27 cellular contexts compared by ENCODE assay signal in the genomic region with DNA sequence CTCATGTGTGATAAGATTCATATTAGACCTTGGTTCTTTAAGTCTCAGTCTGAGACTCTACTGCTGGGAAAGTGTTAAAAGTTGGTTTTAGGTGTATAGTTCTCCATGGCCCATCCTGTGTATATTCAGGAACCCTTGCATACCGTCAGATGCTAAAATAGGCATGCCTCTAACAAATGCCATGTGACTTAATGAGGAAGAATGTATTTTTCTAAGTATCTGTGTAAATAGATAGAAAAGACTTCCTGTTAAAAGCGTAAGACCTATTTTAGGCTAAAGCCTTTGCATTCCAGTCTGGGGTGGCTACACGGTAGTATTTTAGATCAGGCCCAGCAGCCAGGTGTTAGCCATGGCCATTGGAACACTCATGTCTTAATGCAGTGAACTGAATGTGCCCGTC.
DNase-seq lines count a peak whose midpoint lies in the region; ATAC-seq and TF ChIP-seq lines count a peak whose summit lies in the region.
"Had no signal": no experiment of that assay in that cellular context is flagged by ENCODE, and none has a peak within 500 bp of the region (broad histone marks: within the 10 kb centered on the region; RNA-seq: fewer than 3 reads in every experiment).

No MANE protein-coding gene starts in this region.

- peak overlapping the region; percentile 97 for H2BK5ac ChIP-seq in IMR-90 (ENCODE audit: low read depth, low read length, poor library complexity, severe bottlenecking)

- POLR2A ChIA-PET in AG04450 (lab: Yijun Ruan, JAX): interaction anchor here (0.7 kb wide), 1 partner anchor 106 kb away, joined by 5 read pairs; no protein-coding TSS in a partner anchor
- POLR2A ChIA-PET in IMR-90 (lab: Charles Lee; ENCODE audit: unreplicated experiment): no interaction called here
- POLR2A ChIA-PET in activated B cell treated with CpG ODN at 0.5 μM for 24 hours (lab: Charles Lee): interaction anchor here (1.0 to 2.9 kb wide), 4 partner anchors 61 to 73 kb away, joined by 3 to 35 read pairs (median 3); a partner anchor contains a TSS

- intact Hi-C loops in IMR-90 (cut with micrococcal nuclease) (no loop called here), activated B cell treated with CpG ODN at 0.5 μM for 24 hours (cut with micrococcal nuclease) (loop anchor here (5.0 to 10.0 kb wide), 5 partner anchors 37 to 1962 kb away; a partner anchor contains a TSS), mucosa of descending colon (cut with DNase I, micrococcal nuclease) (no loop called here), dorsolateral prefrontal cortex (cut with DNase I) (no loop called here)

- H3K4me1 Mint-ChIP-seq in activated B cell treated with CpG ODN at 0.5 μM for 24 hours: peaks cover 87% of the 10 kb centered on the region
- H3K4me1 Mint-ChIP-seq: central memory CD8-positive, alpha-beta T cell had no signal

- H4K5ac ChIP-seq in IMR-90 (ENCODE audit: low read depth, low read length): peak overlapping the region; percentile 96; the same call in 1 of the 2 replicates

- no peak overlapping the region for H3K4me3 ChIP-seq in AG04450 (ENCODE audit: low read depth, low read length)
- no peak overlapping the region for H3K4me3 ChIP-seq in IMR-90 (ENCODE audit: insufficient read depth, low read depth, low read length)
- no peak overlapping the region for H3K4me3 ChIP-seq in mucosa of descending colon
- H3K4me3 ChIP-seq in dorsolateral prefrontal cortex: no peak overlapping the region
- H3K4me3 ChIP-seq: esophagus muscularis mucosa, gastrocnemius medialis, K562, lung, PC-9, upper lobe of left lung had no signal

- H2BK15ac ChIP-seq in IMR-90 (ENCODE audit: low read depth, low read length): peak overlapping the region; percentile 87

- H3K36me3 Mint-ChIP-seq in activated B cell treated with CpG ODN at 0.5 μM for 24 hours (ENCODE audit: low read depth): peaks cover 27% of the 10 kb centered on the region

- whole genome bisulfite sequencing in IMR-90 (ENCODE audit: extremely low coverage in 2 of 2, insufficient read length in 1 of 2), 2 experiments: 20% methylated on average over 1 of the region's 4 CpGs; no CpG with 5 or more reads in 1 of the 2 experiments

- peak overlapping the region; percentile 51 to 89 for H4K8ac ChIP-seq in IMR-90 (ENCODE audit: low read depth in 2 of 2, low read length in 2 of 2)

- TF ChIP-seq CTCF in AG04450 (IDR thresholded peaks at IDR 0.05; ENCODE audit: low read depth, low read length) (no peak), IMR-90 (conservative IDR thresholded peaks at IDR 0.05; ENCODE audit: low read depth, low read length) (no peak), activated B cell treated with CpG ODN at 0.5 μM for 24 hours (IDR thresholded peaks at IDR 0.05) (no peak), mucosa of descending colon (IDR thresholded peaks at IDR 0.05) (no peak), dorsolateral prefrontal cortex (IDR thresholded peaks at IDR 0.05 in 54 of 56, conservative IDR thresholded peaks at IDR 0.05 in 2 of 56; ENCODE audit: low read depth in 1 of 56, partially characterized antibody in 56 of 56) (no peak)

- peak overlapping the region; percentile 94 for H3K14ac ChIP-seq in IMR-90 (replicated peaks; ENCODE audit: low read depth, low read length)

- no peak for DNase-seq in AG04450 (ENCODE audit: low read depth, low spot score)
- DNase-seq in IMR-90: peak; percentile 50
- no peak for DNase-seq in activated B cell treated with CpG ODN at 0.5 μM for 24 hours
- DNase-seq in mucosa of descending colon: no peak
- no peak for DNase-seq in stimulated activated CD4-positive, alpha-beta T cell treated with anti-CD3 and anti-CD28 coated beads, Interleukin-1b, Interleukin-23, amount 100 ng/mL, for 48 hours
- no peak for DNase-seq in retina
- DNase-seq in dermis blood vessel endothelial cell: no peak
- no peak for DNase-seq in dorsolateral prefrontal cortex
- DNase-seq: activated CD4-positive, alpha-beta T cell treated with anti-CD3 and anti-CD28 coated beads, Interleukin-2, amount 10 ng/mL, durations not matched to agents 24 days and 14 days; activated CD8-positive, alpha-beta memory T cell treated with anti-CD3 and anti-CD28 coated beads, Interleukin-2, amount 10 ng/mL, durations not matched to agents 7 days and 5 days; effector memory CD4-positive, alpha-beta T cell; gastrocnemius medialis; NCI-H187; NCI-H226; PC-9; SIG-M5; stimulated activated CD4-positive, alpha-beta T cell treated with anti-CD3 and anti-CD28 coated beads, Interleukin-4, amount 100 ng/mL, for 24 hours; T-helper 2 cell; upper lobe of left lung had no signal

- H2AFZ ChIP-seq in IMR-90 (replicated peaks; ENCODE audit: low read length, poor library complexity): peak overlapping the region; percentile 45
- H2AFZ ChIP-seq: PC-9 had no signal

- ATAC-seq in IMR-90 (ENCODE audit: low read depth) (peak; percentile 69), activated B cell treated with CpG ODN at 0.5 μM for 24 hours (ENCODE audit: low read depth) (no peak), mucosa of descending colon (peak; percentile 36)
- ATAC-seq: activated CD8-positive, alpha-beta memory T cell treated with anti-CD3 and anti-CD28 coated beads, Interleukin-2, amount 10 ng/mL, durations not matched to agents 7 days and 5 days; activated naive CD4-positive, alpha-beta T cell treated with anti-CD3 and anti-CD28 coated beads, Interleukin-2, amount 50 U/mL, for 72 hours; gastrocnemius medialis; HCT116; K562 had no signal

- no peak for TF ChIP-seq POLR2A in IMR-90 (IDR thresholded peaks at IDR 0.05; ENCODE audit: low read depth, low read length)

- H3K27me3 Mint-ChIP-seq in activated B cell treated with CpG ODN at 0.5 μM for 24 hours: no peaks in the 10 kb centered on the region
- H3K27me3 Mint-ChIP-seq: activated CD4-positive, alpha-beta T cell treated with anti-CD3 and anti-CD28 coated beads, Interleukin-2, amount 10 ng/mL, durations not matched to agents 24 days and 14 days; activated CD8-positive, alpha-beta memory T cell treated with anti-CD3 and anti-CD28 coated beads, Interleukin-2, amount 10 ng/mL, durations not matched to agents 7 days and 5 days; central memory CD8-positive, alpha-beta T cell had no signal

- H2BK120ac ChIP-seq in IMR-90 (ENCODE audit: low read depth, low read length): peak overlapping the region; percentile 97

- peak overlapping the region; percentile 24; the same call in 1 of the 2 replicates for H3K56ac ChIP-seq in IMR-90 (ENCODE audit: extremely low read depth, insufficient read depth, low read length)

- H3K27ac Mint-ChIP-seq in activated B cell treated with CpG ODN at 0.5 μM for 24 hours: peak overlapping the region; percentile 94
- H3K27ac Mint-ChIP-seq: activated CD4-positive, alpha-beta T cell treated with anti-CD3 and anti-CD28 coated beads, Interleukin-2, amount 10 ng/mL, durations not matched to agents 24 days and 14 days; activated CD8-positive, alpha-beta memory T cell treated with anti-CD3 and anti-CD28 coated beads, Interleukin-2, amount 10 ng/mL, durations not matched to agents 7 days and 5 days; activated naive CD4-positive, alpha-beta T cell treated with anti-CD3 and anti-CD28 coated beads, Interleukin-2, amount 50 U/mL, for 72 hours had no signal

- H3K23ac ChIP-seq in IMR-90 (ENCODE audit: low read depth, low read length): peak overlapping the region; percentile 92

- no peaks in the 10 kb centered on the region for H4K20me1 ChIP-seq in IMR-90 (ENCODE audit: insufficient read depth, low read length)

- H3K79me1 ChIP-seq in IMR-90 (ENCODE audit: low read depth in 1 of 2, low read length in 2 of 2): peaks cover 12 to 35% of the 10 kb centered on the region in 2 experiments; a peak in 3 of 4 replicates

- H3K4me3 Mint-ChIP-seq in activated B cell treated with CpG ODN at 0.5 μM for 24 hours: peak overlapping the region; percentile 17
- H3K4me3 Mint-ChIP-seq: activated CD4-positive, alpha-beta T cell treated with anti-CD3 and anti-CD28 coated beads, Interleukin-2, amount 10 ng/mL, durations not matched to agents 24 days and 14 days; activated CD8-positive, alpha-beta memory T cell treated with anti-CD3 and anti-CD28 coated beads, Interleukin-2, amount 10 ng/mL, durations not matched to agents 7 days and 5 days; central memory CD8-positive, alpha-beta T cell had no signal

- dilution Hi-C loops in IMR-90 (cut with HindIII; ENCODE audit: low sequenced_read_pairs, unreplicated experiment): no loop called here

- H3K4me1 ChIP-seq in IMR-90 (ENCODE audit: control insufficient read depth, insufficient read depth, low read length) (peaks cover 8% of the 10 kb centered on the region; the same call in 1 of the 2 replicates), mucosa of descending colon (ENCODE audit: low read depth) (peaks cover 15% of the 10 kb centered on the region)
- H3K4me1 ChIP-seq: gastrocnemius medialis, upper lobe of left lung had no signal

- H3K9ac ChIP-seq in IMR-90 (ENCODE audit: low read depth, low read length): no peak overlapping the region

- in situ Hi-C loops in IMR-90 (cut with MboI; ENCODE audit: low sequenced_read_pairs): no loop called here

- no peaks in the 10 kb centered on the region for H3K27me3 ChIP-seq in AG04450 (ENCODE audit: control insufficient read depth, insufficient read depth, low read length)
- no peaks in the 10 kb centered on the region for H3K27me3 ChIP-seq in IMR-90 (ENCODE audit: control insufficient read depth, insufficient read depth, low read length)
- no peaks in the 10 kb centered on the region for H3K27me3 ChIP-seq in dorsolateral prefrontal cortex
- H3K27me3 ChIP-seq: esophagus muscularis mucosa, gastrocnemius medialis, neutrophil, upper lobe of left lung had no signal

- peak overlapping the region; percentile 84 for H4K91ac ChIP-seq in IMR-90 (ENCODE audit: insufficient read depth, low read depth, low read length)

- no peak for TF ChIP-seq RAD21 in IMR-90 (IDR thresholded peaks at IDR 0.05; ENCODE audit: low read length)

- CTCF ChIA-PET in AG04450 (lab: Charles Lee): interaction anchor here (1.0 kb wide), 1 partner anchor 107 kb away, joined by 4 read pairs; no protein-coding TSS in a partner anchor
- CTCF ChIA-PET in IMR-90 (lab: Yijun Ruan, JAX): no interaction called here
- CTCF ChIA-PET in activated B cell treated with CpG ODN at 0.5 μM for 24 hours (lab: Charles Lee): interaction anchor here (0.7 to 1.8 kb wide), 3 partner anchors 60 to 107 kb away, joined by 3 to 5 read pairs (median 4); no protein-coding TSS in a partner anchor

- BruUV-seq in IMR-90 (replicated peaks; lab: Mats Ljungman, UMichigan): no TSS peak

- H3K27ac ChIP-seq in AG04450 (ENCODE audit: low read depth, low read length): peak overlapping the region; percentile 22
- H3K27ac ChIP-seq in IMR-90 (ENCODE audit: insufficient read depth, low read length): peak overlapping the region; percentile 28; the same call in 1 of the 2 replicates
- no peak overlapping the region for H3K27ac ChIP-seq in dorsolateral prefrontal cortex
- H3K27ac ChIP-seq: C4-2B, gastrocnemius medialis, neutrophil, PC-9, upper lobe of left lung had no signal

- H3K36me3 ChIP-seq in IMR-90 (ENCODE audit: control insufficient read depth, insufficient read depth, low read length) (peaks cover 1% of the 10 kb centered on the region; the same call in 1 of the 2 replicates), mucosa of descending colon (ENCODE audit: low read depth) (no peaks in the 10 kb centered on the region)
- H3K36me3 ChIP-seq: neutrophil had no signal

- H2AK9ac ChIP-seq in IMR-90 (replicated peaks; ENCODE audit: low read depth, low read length, poor library complexity): peak overlapping the region; percentile 74

- peak overlapping the region; percentile 90; the same call in 1 of the 2 replicates for H2AK5ac ChIP-seq in IMR-90 (ENCODE audit: low read depth, low read length)

- H2BK20ac ChIP-seq in IMR-90 (ENCODE audit: low read depth, low read length): peak overlapping the region; percentile 95

- peaks cover 3% of the 10 kb centered on the region for H3K9me3 Mint-ChIP-seq in activated B cell treated with CpG ODN at 0.5 μM for 24 hours
- H3K9me3 Mint-ChIP-seq: central memory CD8-positive, alpha-beta T cell had no signal

- H3K4ac ChIP-seq in IMR-90 (ENCODE audit: low read depth, low read length): peak overlapping the region; percentile 92

- peaks cover 15% of the 10 kb centered on the region for H3K9me1 ChIP-seq in IMR-90 (ENCODE audit: insufficient read depth, low read length)

- H3K4me2 ChIP-seq in IMR-90 (ENCODE audit: low read depth, low read length): peak overlapping the region; percentile 56; the same call in 1 of the 2 replicates
- H3K4me2 ChIP-seq: PC-9 had no signal

- peak overlapping the region; percentile 97; the same call in 1 of the 2 replicates for H3K18ac ChIP-seq in IMR-90 (ENCODE audit: low read depth, low read length)

- H3K9me3 ChIP-seq in AG04450 (ENCODE audit: control insufficient read depth, insufficient read depth, low read length): no peaks in the 10 kb centered on the region
- no peaks in the 10 kb centered on the region for H3K9me3 ChIP-seq in IMR-90 (ENCODE audit: control insufficient read depth, insufficient read depth, low read length)
- no peaks in the 10 kb centered on the region for H3K9me3 ChIP-seq in mucosa of descending colon
- H3K9me3 ChIP-seq: esophagus muscularis mucosa, gastrocnemius medialis, neutrophil, upper lobe of left lung had no signal

Comparison
In these comparisons a context has a peak if more than half of its experiments do, and no peak if none do; other contexts are left out.
1. H3K27ac ChIP-seq: peak in AG04450 (single experiment) and IMR-90 (single experiment); none in dorsolateral prefrontal cortex (0 of 59).